Comparison of ENCODE assay signal across 8 cellular contexts in the genomic region with DNA sequence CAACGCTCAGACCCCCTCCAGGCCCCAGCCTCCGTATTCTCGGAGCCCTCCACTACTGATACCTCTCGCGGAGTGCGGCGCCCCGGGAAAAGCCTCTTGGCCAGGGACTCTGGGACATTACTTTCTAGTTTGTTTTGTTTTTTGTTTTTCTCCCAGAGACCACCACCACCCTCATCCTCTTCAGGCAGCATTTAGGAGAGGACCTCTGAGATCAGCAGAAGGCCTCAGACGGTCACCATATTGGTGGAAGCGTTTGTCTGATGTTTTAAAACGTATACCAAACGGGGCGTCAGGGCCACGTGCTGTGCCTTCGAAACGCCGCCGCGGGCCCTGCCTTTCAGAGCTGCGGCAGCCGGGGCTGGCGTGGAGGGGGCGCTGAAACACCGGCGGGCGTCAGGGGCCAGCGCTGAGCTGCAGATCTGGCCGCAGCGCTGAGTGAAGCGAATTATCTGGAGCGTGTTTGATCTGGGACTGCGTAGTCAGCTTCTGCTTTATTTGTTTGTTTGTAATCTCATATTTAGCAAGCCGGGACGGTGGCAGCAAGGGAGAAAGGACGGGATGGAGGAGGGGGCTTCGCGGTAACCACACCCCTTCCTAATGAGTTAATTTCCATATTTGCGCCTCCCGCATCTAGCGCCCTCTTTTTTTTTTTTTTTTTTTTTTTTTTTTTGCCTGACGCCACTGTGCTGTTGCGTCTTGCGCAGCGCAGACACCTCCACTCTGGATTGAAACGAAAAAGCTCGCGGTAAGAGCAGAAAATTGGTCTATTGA. TPM values are rescaled to one million over a fixed set of nuclear protein-coding genes. Genes with fewer than 3 reads are reported as not detected.
A peak's percentile ranks its signal among the peaks of the same experiment; 100 is the strongest.
DNase-seq lines count a peak whose midpoint lies in the region; ATAC-seq, FAIRE-seq and TF ChIP-seq lines count a peak whose summit lies in the region.

No MANE protein-coding gene starts in this region.

- H4K20me1 ChIP-seq in keratinocyte (ENCODE audit: control insufficient read depth, extremely low read depth, insufficient read depth, low read length), result peaks cover 3% of the 10 kb centered on the region

- H3K4me2 ChIP-seq in keratinocyte (ENCODE audit: control insufficient read depth, extremely low read depth, insufficient read depth, low read depth, low read length), result peak overlapping the region; percentile 41

- H3K9me3 ChIP-seq in keratinocyte (ENCODE audit: control insufficient read depth, low read depth, low read length) (peaks cover 4% of the 10 kb centered on the region), suprapubic skin (no peaks in the 10 kb centered on the region)

- H3K9me1 ChIP-seq in keratinocyte (ENCODE audit: control insufficient read depth, extremely low read depth, insufficient read depth, low read length), result no peaks in the 10 kb centered on the region

- no peak for DNase-seq in activated T-cell treated with anti-CD3 and anti-CD28 coated beads, Interleukin-2, amount 50 U/mL, for 4 hours
- no peak for DNase-seq in activated T-cell treated with anti-CD3 and anti-CD28 coated beads, Interleukin-2, amount 50 U/mL, for 1 hour
- DNase-seq in activated naive CD8-positive, alpha-beta T cell treated with anti-CD3 and anti-CD28 coated beads for 36 hours, result no peak
- DNase-seq in keratinocyte (ENCODE audit: low read depth, low spot score) (no peak), suprapubic skin (ENCODE audit: low spot score in 2 of 2) (no peak), HuH-7 (ENCODE audit: low spot score) (no peak), NCI-H510A (lab: John Stamatoyannopoulos, UW) (no peak), dermis blood vessel endothelial cell (no peak)

- H3K27me3 ChIP-seq in keratinocyte (ENCODE audit: control insufficient read depth, extremely low read depth, insufficient read depth, low read length), result peaks cover 95% of the 10 kb centered on the region
- peaks cover 97% of the 10 kb centered on the region for H3K27me3 ChIP-seq in suprapubic skin

- peak overlapping the region; percentile 58 for H3K4me3 Mint-ChIP-seq in activated T-cell treated with anti-CD3 and anti-CD28 coated beads, Interleukin-2, amount 50 U/mL, for 4 hours
- H3K4me3 Mint-ChIP-seq in activated naive CD8-positive, alpha-beta T cell treated with anti-CD3 and anti-CD28 coated beads for 36 hours, result peak overlapping the region; percentile 50

- no peaks in the 10 kb centered on the region for H3K79me2 ChIP-seq in keratinocyte (ENCODE audit: control insufficient read depth, insufficient read depth, low read length)

- ATAC-seq in activated T-cell treated with anti-CD3 and anti-CD28 coated beads, Interleukin-2, amount 50 U/mL, for 4 hours, result no peak

- H3K36me3 Mint-ChIP-seq in activated T-cell treated with anti-CD3 and anti-CD28 coated beads, Interleukin-2, amount 50 U/mL, for 4 hours (ENCODE audit: insufficient read depth), result peaks cover 2% of the 10 kb centered on the region
- H3K36me3 Mint-ChIP-seq in activated naive CD8-positive, alpha-beta T cell treated with anti-CD3 and anti-CD28 coated beads for 36 hours, result peaks cover 22% of the 10 kb centered on the region

- H3K4me3 ChIP-seq in keratinocyte (ENCODE audit: control insufficient read depth in 2 of 3, extremely low read depth in 1 of 3, insufficient read depth in 2 of 3, low read depth in 1 of 3, low read length in 3 of 3), result peak overlapping the region in 1 of 3 experiments; percentile 56
- peak overlapping the region; percentile 37 for H3K4me3 ChIP-seq in suprapubic skin

- WGBS in suprapubic skin, result 11% methylated on average over 47 of the region's 47 CpGs

- H3K9ac ChIP-seq in keratinocyte (ENCODE audit: control insufficient read depth, extremely low read depth, insufficient read depth, low read length), result no peak overlapping the region

- peaks cover 8% of the 10 kb centered on the region for H3K9me3 Mint-ChIP-seq in activated T-cell treated with anti-CD3 and anti-CD28 coated beads, Interleukin-2, amount 50 U/mL, for 4 hours
- peaks cover 19% of the 10 kb centered on the region for H3K9me3 Mint-ChIP-seq in activated naive CD8-positive, alpha-beta T cell treated with anti-CD3 and anti-CD28 coated beads for 36 hours

- dilution Hi-C loops in keratinocyte (cut with MboI; ENCODE audit: extremely low pct_ligation_motif_present, low sequenced_read_pairs), result loop anchor here (25.0 kb wide), 1 partner anchor 511 kb away; no protein-coding TSS in a partner anchor

- no peak overlapping the region for H2AFZ ChIP-seq in keratinocyte (ENCODE audit: control insufficient read depth, low read length)

- no peak for TF ChIP-seq EP300 in suprapubic skin (IDR thresholded peaks at IDR 0.05)

- no peak overlapping the region for H3K27ac Mint-ChIP-seq in activated naive CD8-positive, alpha-beta T cell treated with anti-CD3 and anti-CD28 coated beads for 36 hours

- peaks cover 95% of the 10 kb centered on the region for H3K27me3 Mint-ChIP-seq in activated T-cell treated with anti-CD3 and anti-CD28 coated beads, Interleukin-2, amount 50 U/mL, for 4 hours (ENCODE audit: low read depth)
- H3K27me3 Mint-ChIP-seq in activated naive CD8-positive, alpha-beta T cell treated with anti-CD3 and anti-CD28 coated beads for 36 hours, result peaks cover 97% of the 10 kb centered on the region

- peaks cover 6% of the 10 kb centered on the region for H3K4me1 Mint-ChIP-seq in activated T-cell treated with anti-CD3 and anti-CD28 coated beads, Interleukin-2, amount 50 U/mL, for 4 hours (ENCODE audit: low read depth)
- peaks cover 22% of the 10 kb centered on the region for H3K4me1 Mint-ChIP-seq in activated naive CD8-positive, alpha-beta T cell treated with anti-CD3 and anti-CD28 coated beads for 36 hours

- no peak overlapping the region for H3K27ac ChIP-seq in keratinocyte (ENCODE audit: control insufficient read depth, insufficient read depth, low read length)
- no peak overlapping the region for H3K27ac ChIP-seq in suprapubic skin

- peaks cover 4% of the 10 kb centered on the region for H3K4me1 ChIP-seq in keratinocyte (ENCODE audit: control insufficient read depth, extremely low read depth, insufficient read depth, low read length)
- peaks cover 23% of the 10 kb centered on the region for H3K4me1 ChIP-seq in suprapubic skin

- no peak for TF ChIP-seq POLR2A in suprapubic skin (IDR thresholded peaks at IDR 0.05)

- TF ChIP-seq CTCF in keratinocyte (optimal IDR thresholded peaks at IDR 0.05 in 1 of 3, IDR thresholded peaks at IDR 0.05 in 1 of 3, conservative IDR thresholded peaks at IDR 0.05 in 1 of 3; ENCODE audit: extremely low read depth in 1 of 3, insufficient read depth in 2 of 3, low read length in 3 of 3) (no peak), suprapubic skin (IDR thresholded peaks at IDR 0.05) (no peak)

- no peak for FAIRE-seq in keratinocyte (lab: Jason Lieb, UNC)

- H3K36me3 ChIP-seq in keratinocyte (ENCODE audit: control insufficient read depth in 2 of 2, extremely low read depth in 1 of 2, insufficient read depth in 2 of 2, low read length in 2 of 2), result no peaks in the 10 kb centered on the region
- H3K36me3 ChIP-seq in suprapubic skin, result no peaks in the 10 kb centered on the region

RNA-seq across cellular contexts. Expression of gene SOX2, which starts 14.8 kb away (rescaled TPM):
- total RNA-seq in activated T-cell treated with anti-CD3 and anti-CD28 coated beads, Interleukin-2, amount 50 U/mL, for 4 hours, result under 1 TPM in 1 of 3 donors, not detected in 2; 0.08 TPM
- total RNA-seq in activated naive CD8-positive, alpha-beta T cell treated with anti-CD3 and anti-CD28 coated beads for 36 hours, result not detected
- polyA plus RNA-seq in keratinocyte, result not detected in 3 replicates
- not detected for polyA plus RNA-seq in keratinocyte (2011; ENCODE audit: low read depth)
- not detected in 2 replicates for polyA plus RNA-seq in keratinocyte (2011; cell fraction: cytosol; rRNA removed)
- polyA plus RNA-seq in keratinocyte (2011; cell fraction: nucleus; rRNA removed), result 0.04 and 0.07 TPM in 2 replicates
- 0.08 TPM in 1 of 2 replicates, not detected in the other for polyA plus RNA-seq in keratinocyte (2012; ENCODE audit: low replicate concordance)
- not detected in 3 replicates for polyA minus RNA-seq in keratinocyte
- not detected for polyA minus RNA-seq in keratinocyte (2011; cell fraction: cytosol; rRNA and poly(A)+ RNA removed)
- polyA minus RNA-seq in keratinocyte (2011; cell fraction: nucleus; rRNA and poly(A)+ RNA removed), result not detected in 2 replicates
- total RNA-seq in suprapubic skin (1 to 10 TPM in 1 of 4 donors, under 1 TPM in 3; 0.21 to 1.5 (median 0.63) TPM), dermis blood vessel endothelial cell (0.05 TPM in 1 of 2 replicates, not detected in the other)
